In the genomic region with DNA sequence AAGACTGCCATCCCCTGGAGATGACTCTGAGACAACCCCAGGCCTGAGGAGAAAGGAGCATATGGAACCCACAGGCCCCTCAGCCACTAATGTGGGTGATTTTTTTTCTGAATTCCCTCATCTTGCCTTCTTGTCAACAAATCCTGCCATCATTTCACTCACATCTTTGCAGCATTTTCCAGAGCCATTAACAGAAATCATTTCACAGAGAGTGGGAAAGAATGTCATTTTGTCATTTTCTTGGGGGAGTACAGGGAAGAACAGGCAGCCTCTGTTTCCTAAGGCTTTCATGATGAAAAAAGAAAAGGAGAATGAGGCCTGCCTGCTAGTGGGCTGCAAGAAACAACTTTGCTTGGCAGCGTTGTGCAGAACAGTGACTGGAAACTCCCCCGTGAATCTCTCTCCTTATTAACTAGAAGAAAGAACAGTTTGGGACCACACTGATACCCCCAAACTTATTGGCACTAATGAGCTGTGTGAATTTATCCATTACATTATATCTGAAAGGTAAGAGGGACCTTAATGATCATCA, we compare ENCODE assay signal across 21 cellular contexts.
"Had no signal": no experiment of that assay in that cellular context is flagged by ENCODE, and none has a peak within 500 bp of the region (broad histone marks: within the 10 kb centered on the region; RNA-seq: fewer than 3 reads in every experiment).

No MANE protein-coding gene starts in this region.

- DNase-seq: Kasumi-1; MM.1S; NCI-H1092 treated with DMSO at 0.1 percent for 48 hours; NCI-H1436; NCI-H187; NCI-H2029; NCI-H2081 treated with DMSO at 0.1 percent for 48 hours; NCI-H2171; NCI-H226; NCI-H446; NCI-H510A; NCI-H524 treated with DMSO at 0.1 percent for 48 hours; NCI-H69; NCI-H774; NK-92 treated with Interleukin-12 subunit alpha and Interleukin-12 subunit beta, amount 100 ng/mL, for 24 hours; PC-3; SHP77; SK-N-SH had no signal

- H3K9me3 ChIP-seq: SK-N-SH had no signal

- H3K9ac ChIP-seq: KMS-11, SK-N-SH had no signal

- H3K9me2 ChIP-seq: SK-N-SH had no signal

- H3K4me2 ChIP-seq: KMS-11, SK-N-SH had no signal

- H3K4me3 ChIP-seq: K562 had no signal

- H3K27ac ChIP-seq: KMS-11, RWPE1 had no signal
